ENCODE assay signal across 11 cellular contexts in the genomic region with DNA sequence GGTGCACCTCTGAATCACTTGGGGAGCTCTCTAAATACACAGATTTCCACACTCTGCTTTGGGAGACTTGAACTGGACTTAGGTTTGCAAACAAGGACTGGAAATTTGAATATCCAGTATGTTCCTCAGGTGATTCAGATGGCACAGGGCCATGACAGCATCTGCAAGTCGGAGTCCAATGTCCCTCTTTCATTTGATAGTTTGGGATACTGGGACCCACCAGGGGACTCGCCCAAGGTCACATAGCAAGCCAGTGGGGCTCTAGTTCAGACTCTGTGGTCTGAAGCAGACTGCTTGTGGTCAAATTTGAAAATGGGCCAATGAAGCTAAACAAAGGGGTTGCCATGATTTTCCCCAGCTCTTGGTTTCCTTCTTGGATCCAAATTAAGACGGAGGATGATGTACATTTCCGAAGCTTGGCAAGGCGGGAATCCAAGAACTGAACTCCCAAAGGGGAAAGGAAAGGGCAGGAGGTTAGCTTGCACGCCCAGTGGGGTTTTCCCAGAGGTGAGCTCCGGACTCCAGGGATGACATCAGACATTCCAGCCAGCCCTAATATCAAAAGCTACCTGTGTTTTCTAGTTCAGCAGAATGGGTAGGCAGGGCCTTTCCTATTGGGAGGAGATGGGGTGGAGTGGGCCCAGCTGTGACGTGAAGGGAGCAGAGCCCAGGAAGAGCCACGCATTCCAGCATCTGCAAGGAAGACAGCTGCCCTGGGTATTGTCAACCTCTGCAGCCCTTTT. TPM values are rescaled to one million over a fixed set of nuclear protein-coding genes. Genes with fewer than 3 reads are reported as not detected.
A peak's percentile ranks its signal among the peaks of the same experiment; 100 is the strongest.
DNase-seq lines count a peak whose midpoint lies in the region; ATAC-seq and TF ChIP-seq lines count a peak whose summit lies in the region.
"Had no signal": no experiment of that assay in that cellular context is flagged by ENCODE, and none has a peak within 500 bp of the region (broad histone marks: within the 10 kb centered on the region; RNA-seq: fewer than 3 reads in every experiment).

No MANE protein-coding gene starts in this region.

- BruUV-seq in PC-9 (replicated peaks; lab: Mats Ljungman, UMichigan): no TSS peak

- no peaks in the 10 kb centered on the region for H3K9me2 ChIP-seq in PC-9 (ENCODE audit: insufficient read depth)

- H2BK5ac ChIP-seq in mesendoderm (ENCODE audit: low read length): no peak overlapping the region

- WGBS in mesendoderm (ENCODE audit: extremely low coverage, insufficient coverage, low lambda C conversion rate): no CpG with 5 or more reads among the region's 9 CpGs

- no peak overlapping the region for H3K18ac ChIP-seq in mesendoderm (ENCODE audit: low read length)

- no peak overlapping the region for H3K27ac Mint-ChIP-seq in activated T-helper 17 cell treated with anti-CD3 and anti-CD28 coated beads, Interleukin-2, amount 50 U/mL, for 72 hours
- H3K27ac Mint-ChIP-seq: activated T-cell treated with anti-CD3 and anti-CD28 coated beads, Interleukin-2, amount 50 U/mL, for 24 hours had no signal

- H3K56ac ChIP-seq in mesendoderm (ENCODE audit: low read length): no peak overlapping the region

- no peak overlapping the region for H4K5ac ChIP-seq in mesendoderm (ENCODE audit: low read length)

- H3K4me2 ChIP-seq in PC-9 (peak overlapping the region; percentile 2; the same call in 1 of the 2 replicates), mesendoderm (ENCODE audit: low read length) (no peak overlapping the region)

- no peak overlapping the region for H4K8ac ChIP-seq in mesendoderm (ENCODE audit: low read depth, low read length)

- H3K27me3 Mint-ChIP-seq in activated T-helper 17 cell treated with anti-CD3 and anti-CD28 coated beads, Interleukin-2, amount 50 U/mL, for 72 hours: no peaks in the 10 kb centered on the region
- H3K27me3 Mint-ChIP-seq: activated T-cell treated with anti-CD3 and anti-CD28 coated beads, Interleukin-2, amount 50 U/mL, for 24 hours had no signal

- H2AK5ac ChIP-seq in mesendoderm (ENCODE audit: low read length): no peak overlapping the region

- peaks cover 27% of the 10 kb centered on the region for H3K4me1 Mint-ChIP-seq in activated T-helper 17 cell treated with anti-CD3 and anti-CD28 coated beads, Interleukin-2, amount 50 U/mL, for 72 hours

- no peak overlapping the region for H3K23ac ChIP-seq in mesendoderm (ENCODE audit: low read length)

- POLR2A ChIA-PET in PC-9 (lab: Charles Lee; ENCODE audit: unreplicated experiment): interaction anchor here (0.7 to 1.1 kb wide), 4 partner anchors 12 to 294 kb away, joined by 3 to 11 read pairs (median 6); no protein-coding TSS in a partner anchor

- H2BK15ac ChIP-seq in mesendoderm (replicated peaks; ENCODE audit: low read depth): no peak overlapping the region

- DNase-seq in PC-9 (peak in 1 of 2 experiments; percentile 61), dorsolateral prefrontal cortex (peak in 1 of 10 donors; percentile 29), mucosa of gallbladder (ENCODE audit: low spot score) (peak; percentile 71), upper lobe of right lung (no peak), mesendoderm (no peak)
- DNase-seq: activated T-cell treated with anti-CD3 and anti-CD28 coated beads, Interleukin-2, amount 50 U/mL, for 24 hours; NCI-H1436 treated with DMSO at 0.1 percent for 48 hours had no signal

- H3K9ac ChIP-seq in mesendoderm (ENCODE audit: low read length): no peak overlapping the region

- peaks cover 62% of the 10 kb centered on the region for H3K4me1 ChIP-seq in PC-9 (replicated peaks; ENCODE audit: insufficient read depth)
- H3K4me1 ChIP-seq in upper lobe of right lung: peaks cover 58% of the 10 kb centered on the region
- peaks cover 9% of the 10 kb centered on the region for H3K4me1 ChIP-seq in mesendoderm (ENCODE audit: control insufficient read depth, low read depth, low read length)

- peaks cover 39% of the 10 kb centered on the region for H3F3A ChIP-seq in PC-9 (ENCODE audit: insufficient read depth, low read depth)

- no peak overlapping the region for H3K4me3 Mint-ChIP-seq in activated T-helper 17 cell treated with anti-CD3 and anti-CD28 coated beads, Interleukin-2, amount 50 U/mL, for 72 hours
- H3K4me3 Mint-ChIP-seq: activated T-cell treated with anti-CD3 and anti-CD28 coated beads, Interleukin-2, amount 50 U/mL, for 24 hours had no signal

- TF ChIP-seq CTCF in PC-9 (conservative IDR thresholded peaks at IDR 0.05) (no peak), dorsolateral prefrontal cortex (IDR thresholded peaks at IDR 0.05 in 54 of 56, conservative IDR thresholded peaks at IDR 0.05 in 2 of 56; ENCODE audit: low read depth in 1 of 56, partially characterized antibody in 56 of 56) (no peak), upper lobe of right lung (IDR thresholded peaks at IDR 0.05) (no peak)

- no peak for ATAC-seq in upper lobe of right lung
- no peak for ATAC-seq in activated T-helper 17 cell treated with anti-CD3 and anti-CD28 coated beads, Interleukin-2, amount 50 U/mL, for 72 hours (replicated peaks)
- ATAC-seq in GM21737 (IDR thresholded peaks at IDR 0.05; ENCODE audit: unreplicated experiment): no peak

- H4K20me1 ChIP-seq in PC-9 (ENCODE audit: insufficient read depth): peaks cover 7% of the 10 kb centered on the region; the same call in 1 of the 2 replicates

- no peak overlapping the region for H3K27ac ChIP-seq in PC-9
- peak overlapping the region in 35 of 59 donors; percentile 4 to 91 (median 80) for H3K27ac ChIP-seq in dorsolateral prefrontal cortex
- peak overlapping the region; percentile 75 for H3K27ac ChIP-seq in upper lobe of right lung
- H3K27ac ChIP-seq in mesendoderm (ENCODE audit: low read depth, low read length): no peak overlapping the region

- H3K4me3 ChIP-seq in PC-9 (no peak overlapping the region), dorsolateral prefrontal cortex (no peak overlapping the region), upper lobe of right lung (no peak overlapping the region), mesendoderm (ENCODE audit: low read length) (no peak overlapping the region)
- H3K4me3 ChIP-seq: skin epidermis had no signal

- CTCF ChIA-PET in PC-9 (lab: Charles Lee): interaction anchor here (0.5 to 1.0 kb wide), 4 partner anchors 15 to 439 kb away, joined by 3 to 9 read pairs (median 4); no protein-coding TSS in a partner anchor

- intact Hi-C loops in PC-9 (cut with micrococcal nuclease; ENCODE audit: unreplicated experiment) (loop anchor here (5.0 kb wide), 1 partner anchor 78 kb away; no protein-coding TSS in a partner anchor), dorsolateral prefrontal cortex (cut with DNase I) (loop anchor here (5.0 to 10.0 kb wide), 2 partner anchors 37 to 415 kb away; no protein-coding TSS in a partner anchor), upper lobe of right lung (cut with DNase I) (loop anchor here (10.0 kb wide), 1 partner anchor 75 kb away; no protein-coding TSS in a partner anchor)

- H3K4ac ChIP-seq in mesendoderm (ENCODE audit: low read depth, low read length): no peak overlapping the region

- H2AFZ ChIP-seq in PC-9: no peak overlapping the region

- H3K79me1 ChIP-seq in mesendoderm (ENCODE audit: low read length): peaks cover 8% of the 10 kb centered on the region

- H2BK120ac ChIP-seq in mesendoderm (ENCODE audit: low read depth, low read length): no peak overlapping the region

- H3K27me3 ChIP-seq in PC-9 (ENCODE audit: insufficient read depth, low read depth) (no peaks in the 10 kb centered on the region), dorsolateral prefrontal cortex (no peaks in the 10 kb centered on the region), upper lobe of right lung (no peaks in the 10 kb centered on the region), mesendoderm (ENCODE audit: insufficient read depth, low read length, poor library complexity) (no peaks in the 10 kb centered on the region)

- H3K79me2 ChIP-seq in PC-9 (ENCODE audit: low read depth) (peaks cover 10% of the 10 kb centered on the region), mesendoderm (ENCODE audit: control insufficient read depth, insufficient read depth, low read length) (peaks cover 6% of the 10 kb centered on the region)

- no peaks in the 10 kb centered on the region for H3K36me3 ChIP-seq in PC-9 (ENCODE audit: low read depth)
- H3K36me3 ChIP-seq in upper lobe of right lung: no peaks in the 10 kb centered on the region
- H3K36me3 ChIP-seq in mesendoderm (ENCODE audit: control insufficient read depth, insufficient read depth, low read length): no peaks in the 10 kb centered on the region

- no peaks in the 10 kb centered on the region for H3K9me3 ChIP-seq in PC-9 (ENCODE audit: insufficient read depth, low read depth)
- H3K9me3 ChIP-seq in upper lobe of right lung: no peaks in the 10 kb centered on the region

- H3K36me3 Mint-ChIP-seq in activated T-helper 17 cell treated with anti-CD3 and anti-CD28 coated beads, Interleukin-2, amount 50 U/mL, for 72 hours (ENCODE audit: low read depth): peaks cover 10% of the 10 kb centered on the region

- no peaks in the 10 kb centered on the region for H3K9me3 Mint-ChIP-seq in activated T-helper 17 cell treated with anti-CD3 and anti-CD28 coated beads, Interleukin-2, amount 50 U/mL, for 72 hours
- H3K9me3 Mint-ChIP-seq: activated T-cell treated with anti-CD3 and anti-CD28 coated beads, Interleukin-2, amount 50 U/mL, for 24 hours had no signal

RNA-seq across cellular contexts. Expression of a gene that starts 3.4 kb away (rescaled TPM):
- total RNA-seq in PC-9 (2021) (35.1 and 38.8 TPM in 2 replicates), dorsolateral prefrontal cortex (10 to 100 TPM; 19.5 to 49.7 (median 29.3) TPM), mucosa of gallbladder (41.3 TPM), upper lobe of right lung (46.5 TPM)
- 13.8 TPM for polyA plus RNA-seq in mesendoderm (2013, experiment 1 of 2)
- polyA plus RNA-seq in mesendoderm (2013, experiment 2 of 2): 13.5 TPM
- total RNA-seq in activated T-helper 17 cell treated with anti-CD3 and anti-CD28 coated beads, Interleukin-2, amount 50 U/mL, for 72 hours: 10 to 100 TPM; 29.9 to 32.9 TPM

RNA-seq across cellular contexts. Expression of a gene that starts 11.4 kb away (rescaled TPM):
- 114 and 117 TPM in 2 replicates for total RNA-seq in PC-9 (2021)
- total RNA-seq in dorsolateral prefrontal cortex: 100 to 1,000 TPM in 16 of 120 experiments, 10 to 100 TPM in 104; 20.8 to 232 (median 66.2) TPM
- total RNA-seq in mucosa of gallbladder: 118 TPM
- total RNA-seq in upper lobe of right lung: 345 TPM
- polyA plus RNA-seq in mesendoderm (2013, experiment 1 of 2): 33.0 TPM
- polyA plus RNA-seq in mesendoderm (2013, experiment 2 of 2): 33.2 TPM
- 10 to 100 TPM; 21.6 to 62.6 TPM for total RNA-seq in activated T-helper 17 cell treated with anti-CD3 and anti-CD28 coated beads, Interleukin-2, amount 50 U/mL, for 72 hours

RNA-seq across cellular contexts. Expression of a gene that starts 18.5 kb away (rescaled TPM):
- 0.23 TPM in 1 of 2 replicates, not detected in the other for total RNA-seq in PC-9 (2021)
- total RNA-seq in dorsolateral prefrontal cortex: 10 to 100 TPM in 83 of 120 experiments, 1 to 10 TPM in 37; 1.0 to 82.8 (median 15.3) TPM
- total RNA-seq in mucosa of gallbladder: not detected
- not detected for total RNA-seq in upper lobe of right lung
- polyA plus RNA-seq in mesendoderm (2013, experiment 1 of 2): 0.07 TPM
- polyA plus RNA-seq in mesendoderm (2013, experiment 2 of 2): not detected
- under 1 TPM; 0.11 to 0.50 TPM for total RNA-seq in activated T-helper 17 cell treated with anti-CD3 and anti-CD28 coated beads, Interleukin-2, amount 50 U/mL, for 72 hours
- total RNA-seq: frontal cortex had no signal

RNA-seq across cellular contexts. Expression of a gene that starts 48.5 kb away (rescaled TPM):
- 69.0 and 77.1 TPM in 2 replicates for total RNA-seq in PC-9 (2021)
- 1,000 to 10,000 TPM in 2 of 120 experiments, 100 to 1,000 TPM in 118; 113 to 1,403 (median 322) TPM for total RNA-seq in dorsolateral prefrontal cortex
- total RNA-seq in mucosa of gallbladder: 48.0 TPM
- 66.2 TPM for total RNA-seq in upper lobe of right lung
- 17.5 TPM for polyA plus RNA-seq in mesendoderm (2013, experiment 1 of 2)
- 18.6 TPM for polyA plus RNA-seq in mesendoderm (2013, experiment 2 of 2)
- 10 to 100 TPM in 1 of 2 donors, 1 to 10 TPM in 1; 4.6 to 12.5 TPM for total RNA-seq in activated T-helper 17 cell treated with anti-CD3 and anti-CD28 coated beads, Interleukin-2, amount 50 U/mL, for 72 hours

RNA-seq across cellular contexts. Expression of a gene that starts 51.5 kb away (rescaled TPM):
- total RNA-seq in PC-9 (2021): 0.33 and 0.60 TPM in 2 replicates
- total RNA-seq in dorsolateral prefrontal cortex: under 1 TPM in 24 of 120 experiments, not detected in 96; 0.19 to 0.68 (median 0.29) TPM
- 0.09 TPM for total RNA-seq in mucosa of gallbladder
- total RNA-seq in upper lobe of right lung: 0.29 TPM
- 0.98 TPM for polyA plus RNA-seq in mesendoderm (2013, experiment 1 of 2)
- 1.0 TPM for polyA plus RNA-seq in mesendoderm (2013, experiment 2 of 2)
- under 1 TPM; 0.11 to 0.66 TPM for total RNA-seq in activated T-helper 17 cell treated with anti-CD3 and anti-CD28 coated beads, Interleukin-2, amount 50 U/mL, for 72 hours

Comparison
In these comparisons a context has a peak if more than half of its experiments do, and no peak if none do; other contexts are left out.
1. H3K27ac ChIP-seq: peak in dorsolateral prefrontal cortex (35 of 59) and upper lobe of right lung (single experiment); none in PC-9 (single experiment) and mesendoderm (single experiment).